10 cellular contexts compared by ENCODE assay signal in the genomic region with DNA sequence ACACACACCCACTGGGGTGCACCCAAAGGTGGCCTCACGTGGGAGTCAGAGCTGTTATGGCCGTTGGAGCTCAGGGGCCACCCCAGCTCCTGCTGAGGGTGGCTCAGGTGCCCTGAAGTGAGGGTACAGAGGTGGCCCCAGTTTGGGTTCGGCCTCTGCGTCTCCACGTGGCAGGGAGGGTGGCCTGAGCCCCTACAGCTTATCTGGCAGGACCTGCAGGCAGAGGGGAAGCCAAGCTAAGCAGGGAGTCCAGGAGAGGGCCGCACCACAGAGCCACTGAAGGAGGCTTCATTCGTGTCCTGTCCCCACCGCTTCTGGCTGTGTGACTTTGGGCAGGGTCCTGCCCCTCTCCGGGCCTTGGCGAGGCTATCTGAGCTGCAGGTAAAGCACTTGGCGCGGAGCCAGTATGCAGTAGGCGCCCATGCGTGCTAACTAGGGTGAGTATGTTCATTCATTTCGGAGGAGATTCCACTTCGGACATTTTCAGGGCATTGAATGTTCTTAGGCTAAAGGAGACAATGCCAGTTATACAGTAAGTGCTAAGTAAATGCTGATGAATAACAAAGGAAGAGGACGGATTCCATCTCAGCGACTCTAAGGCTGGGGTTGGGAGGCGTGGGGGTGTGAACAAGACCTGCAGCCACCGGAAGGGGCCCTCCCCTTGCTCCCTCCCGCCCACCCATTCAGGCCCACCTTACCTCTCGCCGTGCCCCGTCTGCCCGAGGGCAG. TPM values are rescaled to one million over a fixed set of nuclear protein-coding genes. Genes with fewer than 3 reads are reported as not detected.
DNase-seq lines count a peak whose midpoint lies in the region; ATAC-seq and TF ChIP-seq lines count a peak whose summit lies in the region.
"Had no signal": no experiment of that assay in that cellular context is flagged by ENCODE, and none has a peak within 500 bp of the region (broad histone marks: within the 10 kb centered on the region; RNA-seq: fewer than 3 reads in every experiment).

No MANE protein-coding gene starts in this region.

- H4K20me1 ChIP-seq in OCI-LY7 (ENCODE audit: insufficient read depth, low read length) (no peaks in the 10 kb centered on the region), smooth muscle cell (ENCODE audit: low read depth) (peaks cover 44% of the 10 kb centered on the region)

- H3K4me3 Mint-ChIP-seq in T-helper 2 cell treated with Interferon-gamma antibody and Interleukin-4, amounts not matched to agents 5 μg/mL and 100 μg/mL, for 36 hours = peak overlapping the region; percentile 10

- H3K36me3 ChIP-seq in OCI-LY7 (ENCODE audit: insufficient read depth, low read length) = peaks cover 17% of the 10 kb centered on the region; the same call in 1 of the 2 replicates
- H3K36me3 ChIP-seq in esophagus squamous epithelium = peaks cover 0 to 20% (median 7%) of the 10 kb centered on the region in 3 donors
- H3K36me3 ChIP-seq in smooth muscle cell (ENCODE audit: low read depth) = no peaks in the 10 kb centered on the region

- peaks cover 32% of the 10 kb centered on the region for H3K4me1 ChIP-seq in OCI-LY7 (ENCODE audit: insufficient read depth, low read length, poor library complexity, severe bottlenecking)
- peaks cover 25 to 43% (median 28%) of the 10 kb centered on the region in 3 donors for H3K4me1 ChIP-seq in esophagus squamous epithelium
- H3K4me1 ChIP-seq in smooth muscle cell (ENCODE audit: low read depth) = peaks cover 10% of the 10 kb centered on the region

- no peaks in the 10 kb centered on the region for H3K9me2 ChIP-seq in OCI-LY7 (ENCODE audit: insufficient read depth, low read length)

- POLR2A ChIA-PET in OCI-LY7 (lab: Charles Lee) = interaction anchor here (0.6 to 1.1 kb wide), 3 partner anchors 48 to 561 kb away, joined by 3 to 5 read pairs (median 3); no protein-coding TSS in a partner anchor

- CTCF ChIA-PET in OCI-LY7 (lab: Charles Lee; ENCODE audit: unreplicated experiment) = interaction anchor here (0.5 to 1.4 kb wide), 5 partner anchors 29 to 593 kb away, joined by 3 to 10 read pairs (median 5); no protein-coding TSS in a partner anchor

- ATAC-seq in HG02610 (IDR thresholded peaks at IDR 0.05; ENCODE audit: unreplicated experiment) = no peak

- H3K79me2 ChIP-seq in OCI-LY7 (ENCODE audit: insufficient read depth, low read depth, low read length) (peaks cover 10% of the 10 kb centered on the region), smooth muscle cell (ENCODE audit: low read depth) (no peaks in the 10 kb centered on the region)

- peaks cover 14% of the 10 kb centered on the region for H3K36me3 Mint-ChIP-seq in T-helper 2 cell treated with Interferon-gamma antibody and Interleukin-4, amounts not matched to agents 5 μg/mL and 100 μg/mL, for 36 hours (ENCODE audit: low read depth)

- intact Hi-C loops in OCI-LY7 (cut with micrococcal nuclease; ENCODE audit: unreplicated experiment) (loop anchor here (1.0 to 2.0 kb wide), 2 partner anchors 79 to 254 kb away; no protein-coding TSS in a partner anchor), esophagus squamous epithelium (cut with DNase I) (loop anchor here (5.0 to 10.0 kb wide), 2 partner anchors 81 to 254 kb away; no protein-coding TSS in a partner anchor)

- H3K4me3 ChIP-seq in OCI-LY7 (ENCODE audit: low read depth, low read length, poor library complexity, severe bottlenecking) (peak overlapping the region; percentile 62), esophagus squamous epithelium (peak overlapping the region in 3 of 4 donors; percentile 37 to 64 (median 42)), smooth muscle cell (peak overlapping the region; percentile 43)

- BruUV-seq in OCI-LY7 (replicated peaks; lab: Mats Ljungman, UMichigan) = no TSS peak

- TF ChIP-seq CTCF in OCI-LY7 (conservative IDR thresholded peaks at IDR 0.05; ENCODE audit: low read length) (no peak), esophagus squamous epithelium (IDR thresholded peaks at IDR 0.05) (no peak), smooth muscle cell (IDR thresholded peaks at IDR 0.05; ENCODE audit: borderline replicate concordance, insufficient read depth, poor library complexity, severe bottlenecking) (no peak)

- WGBS in esophagus squamous epithelium, 2 donors = 35 to 51% methylated on average over 16 to 17 of the region's 25 CpGs
- 37% methylated on average over 24 of the region's 25 CpGs for WGBS in smooth muscle cell (ENCODE audit: low lambda C conversion rate)

- DNase-seq in T-helper 2 cell treated with Interferon-gamma antibody and Interleukin-4, amounts not matched to agents 5 μg/mL and 100 μg/mL, for 36 hours (ENCODE audit: low spot score) = no peak
- DNase-seq in T-helper 2 cell (no peak), OCI-LY7 (ENCODE audit: low spot score) (peak; percentile 39), esophagus squamous epithelium (lab: John Stamatoyannopoulos, UW) (no peak), smooth muscle cell (lab: John Stamatoyannopoulos, UW; ENCODE audit: unreplicated experiment) (no peak), NCI-H2171 (lab: John Stamatoyannopoulos, UW) (no peak), COLO829 (ENCODE audit: low spot score) (no peak)

- H3K9ac ChIP-seq in smooth muscle cell (ENCODE audit: low read depth) = no peak overlapping the region

- peaks cover 17% of the 10 kb centered on the region for H3K27me3 Mint-ChIP-seq in T-helper 2 cell treated with Interferon-gamma antibody and Interleukin-4, amounts not matched to agents 5 μg/mL and 100 μg/mL, for 36 hours (ENCODE audit: low read depth)

- peaks cover 34% of the 10 kb centered on the region for H3F3A ChIP-seq in smooth muscle cell (ENCODE audit: low read depth)

- H3K27me3 ChIP-seq in esophagus squamous epithelium (peaks cover 0 to 31% (median 0%) of the 10 kb centered on the region in 4 donors), smooth muscle cell (ENCODE audit: low read depth) (no peaks in the 10 kb centered on the region)

- no peak overlapping the region for H3K27ac Mint-ChIP-seq in T-helper 2 cell treated with Interferon-gamma antibody and Interleukin-4, amounts not matched to agents 5 μg/mL and 100 μg/mL, for 36 hours

- no peaks in the 10 kb centered on the region for H3K9me3 Mint-ChIP-seq in T-helper 2 cell treated with Interferon-gamma antibody and Interleukin-4, amounts not matched to agents 5 μg/mL and 100 μg/mL, for 36 hours

- peaks cover 13% of the 10 kb centered on the region for H3K4me1 Mint-ChIP-seq in T-helper 2 cell treated with Interferon-gamma antibody and Interleukin-4, amounts not matched to agents 5 μg/mL and 100 μg/mL, for 36 hours (ENCODE audit: low read depth)

- H3K9me3 ChIP-seq in OCI-LY7 (ENCODE audit: low read length) = no peaks in the 10 kb centered on the region
- H3K9me3 ChIP-seq in esophagus squamous epithelium = no peaks in the 10 kb centered on the region
- no peaks in the 10 kb centered on the region for H3K9me3 ChIP-seq in smooth muscle cell (replicated peaks; ENCODE audit: low read depth)

- H2AFZ ChIP-seq in OCI-LY7 (ENCODE audit: low read length) (no peak overlapping the region), smooth muscle cell (ENCODE audit: low read depth) (no peak overlapping the region)

- H3K4me2 ChIP-seq in OCI-LY7 (ENCODE audit: low read length) = peak overlapping the region; percentile 80
- peak overlapping the region; percentile 95 for H3K4me2 ChIP-seq in smooth muscle cell

- no peak for TF ChIP-seq POLR2A in esophagus squamous epithelium (IDR thresholded peaks at IDR 0.05)

- H3K27ac ChIP-seq in OCI-LY7 (ENCODE audit: low read depth, low read length, poor library complexity, severe bottlenecking) (peak overlapping the region; percentile 31), esophagus squamous epithelium (peak overlapping the region in 3 of 4 donors; percentile 34 to 62 (median 45)), smooth muscle cell (ENCODE audit: low read depth) (no peak overlapping the region)
- H3K27ac ChIP-seq: SK-N-MC had no signal

RNA-seq across cellular contexts. Expression of a gene that starts 4.9 kb away (rescaled TPM):
- 122 and 126 TPM in 2 replicates for total RNA-seq in OCI-LY7 (2014; rRNA removed; shearing (Covaris generic))
- 84.6 and 88.8 TPM in 2 replicates for total RNA-seq in OCI-LY7 (2022)
- total RNA-seq in esophagus squamous epithelium = 10 to 100 TPM; 46.8 to 69.0 (median 56.6) TPM
- 69.6 and 81.5 TPM in 2 replicates for total RNA-seq in smooth muscle cell
- polyA plus RNA-seq in smooth muscle cell = 117 and 141 TPM in 2 replicates

RNA-seq across cellular contexts. Expression of a gene that starts 13.1 kb away (rescaled TPM):
- 0.82 TPM in 1 of 2 replicates, not detected in the other for total RNA-seq in OCI-LY7 (2014; rRNA removed; shearing (Covaris generic))
- total RNA-seq in OCI-LY7 (2022) (1.3 and 1.5 TPM in 2 replicates), esophagus squamous epithelium (10 to 100 TPM; 13.2 to 82.6 (median 19.3) TPM), smooth muscle cell (196 and 221 TPM in 2 replicates)
- 715 and 1,048 TPM in 2 replicates for polyA plus RNA-seq in smooth muscle cell

RNA-seq across cellular contexts. Expression of a gene that starts 19.1 kb away (rescaled TPM):
- 0.33 and 1.0 TPM in 2 replicates for total RNA-seq in OCI-LY7 (2014; rRNA removed; shearing (Covaris generic))
- total RNA-seq in OCI-LY7 (2022) (0.84 and 0.89 TPM in 2 replicates), esophagus squamous epithelium (1 to 10 TPM in 1 of 4 donors, under 1 TPM in 1, not detected in 2; 0.18 to 2.7 TPM), smooth muscle cell (4.4 and 5.0 TPM in 2 replicates)
- 31.7 and 42.0 TPM in 2 replicates for polyA plus RNA-seq in smooth muscle cell
- polyA plus RNA-seq: keratinocyte had no signal

RNA-seq across cellular contexts. Expression of a gene that starts 21.9 kb away (rescaled TPM):
- 1,188 and 1,580 TPM in 2 replicates for total RNA-seq in OCI-LY7 (2014; rRNA removed; shearing (Covaris generic))
- total RNA-seq in OCI-LY7 (2022) (1,496 and 1,653 TPM in 2 replicates), esophagus squamous epithelium (100 to 1,000 TPM; 445 to 799 (median 753) TPM), smooth muscle cell (991 and 1,086 TPM in 2 replicates)
- polyA plus RNA-seq in smooth muscle cell = 752 and 759 TPM in 2 replicates

RNA-seq across cellular contexts. Expression of a gene that starts 35.9 kb away (rescaled TPM):
- total RNA-seq in OCI-LY7 (2014; rRNA removed; shearing (Covaris generic)) = 96.0 and 99.8 TPM in 2 replicates
- total RNA-seq in OCI-LY7 (2022) = 96.7 and 101 TPM in 2 replicates
- total RNA-seq in esophagus squamous epithelium = 100 to 1,000 TPM in 1 of 4 donors, 10 to 100 TPM in 3; 65.5 to 104 (median 83.5) TPM
- 75.4 and 104 TPM in 2 replicates for total RNA-seq in smooth muscle cell
- polyA plus RNA-seq in smooth muscle cell = 134 and 141 TPM in 2 replicates

Comparison
In these comparisons a context has a peak if more than half of its experiments do, and no peak if none do; other contexts are left out.
1. RNA of a gene that starts 13.1 kb away (total RNA-seq): 196 to 221 TPM in smooth muscle cell and 13.2 to 82.6 TPM in esophagus squamous epithelium; 0.82 to 1.5 TPM in OCI-LY7; every median in the first group is over 4 times any median in the second.
2. Peak in every context shown above with its lines, with median percentiles within 50 percentile points of each other: H3K4me3 ChIP-seq.